35 cellular contexts compared by ENCODE assay signal in genomic region chr12:111161898-111162297, GRCh38.
DNase-seq lines count a peak whose midpoint lies in the region; ATAC-seq, FAIRE-seq and TF ChIP-seq lines count a peak whose summit lies in the region.
"Had no signal": no experiment of that assay in that cellular context is flagged by ENCODE, and none has a peak within 500 bp of the region (broad histone marks: within the 10 kb centered on the region; RNA-seq: fewer than 3 reads in every experiment).

No MANE protein-coding gene starts in this region.

- TF ChIP-seq RAD21 in HepG2 (CRISPR knock-in tag; IDR thresholded peaks at IDR 0.05) (no peak), K562 (CRISPR knock-in tag; conservative IDR thresholded peaks at IDR 0.05 in 1 of 2, IDR thresholded peaks at IDR 0.05 in 1 of 2) (no peak), H1 (IDR thresholded peaks at IDR 0.05 in 1 of 2, conservative IDR thresholded peaks at IDR 0.05 in 1 of 2; ENCODE audit: low read depth in 2 of 2, low read length in 2 of 2) (no peak)

- no peaks in the 10 kb centered on the region for H3K36me3 ChIP-seq in HepG2 (replicated peaks in 1 of 2; ENCODE audit: control insufficient read depth in 1 of 2, insufficient read depth in 2 of 2, low read length in 2 of 2)
- H3K36me3 ChIP-seq in right lobe of liver: no peaks in the 10 kb centered on the region
- no peaks in the 10 kb centered on the region for H3K36me3 ChIP-seq in K562 (ENCODE audit: control insufficient read depth, insufficient read depth, low read length)
- H3K36me3 ChIP-seq in H1 (ENCODE audit: control insufficient read depth in 2 of 4, insufficient read depth in 4 of 4, low read length in 3 of 4): no peaks in the 10 kb centered on the region
- no peaks in the 10 kb centered on the region for H3K36me3 ChIP-seq in kidney (ENCODE audit: control insufficient read depth in 1 of 2, insufficient read depth in 2 of 2, low read length in 2 of 2)
- H3K36me3 ChIP-seq: BE2C; BLaER1; BLaER1 treated with 17β-estradiol and CSF1 and Interleukin-3, amounts not matched to agents 10 nM and 100 nM had no signal

- no peak for DNase-seq in HepG2 (ENCODE audit: low spot score)
- no peak for DNase-seq in right lobe of liver
- DNase-seq in K562 (ENCODE audit: extremely low read depth in 1 of 4, low spot score in 3 of 4): no peak
- DNase-seq in H1 (ENCODE audit: low read depth in 1 of 2, low spot score in 2 of 2): no peak
- peak; percentile 29 for DNase-seq in kidney
- no peak for DNase-seq in foreskin melanocyte
- DNase-seq in NCI-H226: no peak
- DNase-seq in NCI-H1048 (lab: John Stamatoyannopoulos, UW): no peak
- DNase-seq: 8988T; ACHN; AML-193; BE2C; C1 segment of cervical spinal cord; Caco-2; Calu3; CD4-positive, alpha-beta memory T cell; CD4-positive, alpha-beta T cell; CD4-positive, CD25-positive, alpha-beta regulatory T cell; CD8-positive, alpha-beta memory T cell; CD8-positive, alpha-beta T cell; COR-L47; DMS 273 treated with DMSO at 0.1 percent for 48 hours; DMS153; DMS53; DMS79; DMS79 treated with DMSO at 0.1 percent for 48 hours; DND-41; EL had no signal

- no peaks in the 10 kb centered on the region for H3K9me1 ChIP-seq in K562 (ENCODE audit: control insufficient read depth, insufficient read depth, low read length)

- H3K9ac ChIP-seq in HepG2 (ENCODE audit: insufficient read depth, low read depth, low read length) (no peak overlapping the region), K562 (ENCODE audit: insufficient read depth in 1 of 2, low read depth in 2 of 2, low read length in 2 of 2) (no peak overlapping the region; a peak in 1 of 4 replicates), H1 (replicated peaks in 1 of 4; ENCODE audit: extremely low read depth in 1 of 4, low read depth in 3 of 4, low read length in 3 of 4) (no peak overlapping the region), kidney (ENCODE audit: low read length in 2 of 2) (no peak overlapping the region)
- H3K9ac ChIP-seq: BLaER1; BLaER1 treated with 17β-estradiol and CSF1 and Interleukin-3, amounts not matched to agents 10 nM and 100 nM had no signal

- H4K8ac ChIP-seq in H1 (ENCODE audit: extremely low read depth, insufficient read depth, low read length): no peak overlapping the region

- ATAC-seq in HepG2 (no peak), right lobe of liver (no peak), K562 (no peak)
- ATAC-seq: CD8-positive, alpha-beta T cell had no signal

- CTCF ChIA-PET in HepG2 (lab: Yijun Ruan, JAX; ENCODE audit: low intra/inter-chr PET ratio, low total read pairs) (no interaction called here), K562 (lab: Yijun Ruan, JAX; ENCODE audit: low intra/inter-chr PET ratio) (no interaction called here), H1 (lab: Charles Lee; ENCODE audit: partially characterized antibody) (interaction anchor here (0.6 to 1.6 kb wide), 5 partner anchors 16 to 231 kb away, joined by 3 to 7 read pairs (median 3); no protein-coding TSS in a partner anchor)

- H2BK15ac ChIP-seq in H1 (ENCODE audit: low read length): no peak overlapping the region

- H3K56ac ChIP-seq in H1 (replicated peaks; ENCODE audit: insufficient read length, low read depth, low read length): no peak overlapping the region

- H4K91ac ChIP-seq in H1 (replicated peaks; ENCODE audit: insufficient read length, low read length): no peak overlapping the region

- TF ChIP-seq CTCF in HepG2 (CRISPR knock-in tag; IDR thresholded peaks at IDR 0.05): no peak
- no peak for TF ChIP-seq CTCF in right lobe of liver (IDR thresholded peaks at IDR 0.05)
- no peak for TF ChIP-seq CTCF in K562 (IDR thresholded peaks at IDR 0.05 in 2 of 3, conservative IDR thresholded peaks at IDR 0.05 in 1 of 3; ENCODE audit: insufficient read depth in 2 of 3, low read depth in 1 of 3, low read length in 3 of 3)
- no peak for TF ChIP-seq CTCF in H1 (IDR thresholded peaks at IDR 0.05; ENCODE audit: control extremely low read depth in 1 of 3, insufficient read depth in 1 of 3, low read depth in 1 of 3, low read length in 3 of 3)
- no peak for TF ChIP-seq CTCF in kidney (IDR thresholded peaks at IDR 0.05; ENCODE audit: borderline replicate concordance, extremely low read depth, insufficient read depth)

- H3K4me1 ChIP-seq in HepG2 (ENCODE audit: insufficient read depth, low read length) (no peaks in the 10 kb centered on the region), right lobe of liver (peaks cover 0 to 6% (median 0%) of the 10 kb centered on the region in 4 donors), K562 (replicated peaks in 1 of 2; ENCODE audit: control insufficient read depth in 2 of 2, insufficient read depth in 2 of 2, low read length in 2 of 2) (no peaks in the 10 kb centered on the region), H1 (replicated peaks in 1 of 4; ENCODE audit: control insufficient read depth in 3 of 4, insufficient read depth in 4 of 4, low read length in 3 of 4) (peaks cover 0 to 14% (median 10%) of the 10 kb centered on the region in 4 experiments; a peak in 6 of 7 replicates), kidney (ENCODE audit: control insufficient read depth in 1 of 2, insufficient read depth in 1 of 2, low read depth in 1 of 2, low read length in 2 of 2) (no peaks in the 10 kb centered on the region)
- H3K4me1 ChIP-seq: A549; BLaER1; BLaER1 treated with 17β-estradiol and CSF1 and Interleukin-3, amounts not matched to agents 10 nM and 100 nM; Caco-2 had no signal

- no peak overlapping the region for H2BK20ac ChIP-seq in H1 (ENCODE audit: low read length)

- intact Hi-C loops in HepG2 (cut with micrococcal nuclease; ENCODE audit: unreplicated experiment) (no loop called here), right lobe of liver (cut with DNase I) (loop anchor here in 1 of 2 donors (10.0 kb wide), 1 partner anchor 137 kb away; no protein-coding TSS in a partner anchor), K562 (cut with micrococcal nuclease) (no loop called here), kidney (cut with DNase I) (no loop called here)

- H3K79me2 ChIP-seq in HepG2 (ENCODE audit: insufficient read depth, low read length) (no peaks in the 10 kb centered on the region), K562 (ENCODE audit: control insufficient read depth, insufficient read depth, low read length) (no peaks in the 10 kb centered on the region), H1 (ENCODE audit: control insufficient read depth in 1 of 2, insufficient read depth in 2 of 2, low read length in 2 of 2) (no peaks in the 10 kb centered on the region)

- H3K4me2 ChIP-seq in HepG2 (ENCODE audit: low read depth, low read length) (no peak overlapping the region), K562 (ENCODE audit: insufficient read depth, low read length) (no peak overlapping the region), H1 (ENCODE audit: insufficient read depth in 1 of 2, low read depth in 2 of 2, low read length in 2 of 2) (no peak overlapping the region)
- H3K4me2 ChIP-seq: A549; BLaER1; BLaER1 treated with 17β-estradiol and CSF1 and Interleukin-3, amounts not matched to agents 10 nM and 100 nM had no signal

- 23% methylated on average over 3 of the region's 7 CpGs for WGBS in HepG2 (ENCODE audit: low lambda C conversion rate)
- WGBS in right lobe of liver (ENCODE audit: insufficient coverage, low coverage, low lambda C conversion rate, missing lambda C conversion rate): no CpG with 5 or more reads among the region's 7 CpGs
- 3% methylated on average over 7 of the region's 7 CpGs for WGBS in K562 (ENCODE audit: insufficient coverage, low coverage, missing lambda C conversion rate)
- WGBS in H1 (ENCODE audit: extremely low coverage in 1 of 2, insufficient coverage in 1 of 2, insufficient read length in 1 of 2, insufficient replicate concordance in 2 of 2, low coverage in 1 of 2, low lambda C conversion rate in 2 of 2, missing lambda C conversion rate in 1 of 2), 2 experiments: 96% methylated on average over 7 of the region's 7 CpGs; no CpG with 5 or more reads in 1 of the 2 experiments

- no peak overlapping the region for H2BK120ac ChIP-seq in H1 (replicated peaks; ENCODE audit: low read depth, low read length)

- POLR2A ChIA-PET in HepG2 (lab: Yijun Ruan, JAX) (no interaction called here), K562 (lab: Yijun Ruan, JAX) (no interaction called here), H1 (lab: Charles Lee; ENCODE audit: partially characterized antibody) (no interaction called here)

- 0 out of 2 replicates have a peak, but pooled peaks cover 3% of the 10 kb centered on the region for H3K79me1 ChIP-seq in H1 (ENCODE audit: low read depth, low read length)

- peaks cover under 1 to 5% of the 10 kb centered on the region in 2 experiments; a peak in 3 of 5 replicates for H3K27me3 ChIP-seq in HepG2 (ENCODE audit: control insufficient read depth in 1 of 2, insufficient read depth in 2 of 2, low read length in 2 of 2)
- H3K27me3 ChIP-seq in right lobe of liver: no peaks in the 10 kb centered on the region
- H3K27me3 ChIP-seq in K562 (ENCODE audit: control insufficient read depth in 2 of 2, insufficient read depth in 2 of 2, low read length in 2 of 2): peaks cover 0 to 58% of the 10 kb centered on the region in 2 experiments; a peak in 4 of 5 replicates
- no peaks in the 10 kb centered on the region for H3K27me3 ChIP-seq in H1 (replicated peaks in 1 of 4; ENCODE audit: control insufficient read depth in 3 of 4, extremely low read depth in 1 of 4, insufficient read depth in 3 of 4, low read length in 3 of 4)
- H3K27me3 ChIP-seq: BE2C; BLaER1; BLaER1 treated with 17β-estradiol and CSF1 and Interleukin-3, amounts not matched to agents 10 nM and 100 nM had no signal

- in situ Hi-C loops in HepG2 (cut with HindIII; ENCODE audit: extremely low pct_ligation_motif_present, low pct_unique_long_range_greater_than_20kb) (no loop called here), K562 (cut with MboI) (no loop called here)

- BruUV-seq in HepG2 (replicated peaks; lab: Mats Ljungman, UMichigan): no TSS peak
- no TSS peak for BruUV-seq in K562 (replicated peaks; lab: Mats Ljungman, UMichigan)

- H2AFZ ChIP-seq in HepG2 (ENCODE audit: low read length) (no peak overlapping the region), K562 (ENCODE audit: low read depth, low read length) (no peak overlapping the region), H1 (ENCODE audit: low read length) (no peak overlapping the region)

- H3K18ac ChIP-seq in H1 (ENCODE audit: extremely low read depth, low read length): no peak overlapping the region

- H3K23ac ChIP-seq in H1 (ENCODE audit: insufficient read length): no peak overlapping the region

- no peak overlapping the region for H4K5ac ChIP-seq in H1 (ENCODE audit: insufficient read length, low read depth, low read length)

- no peak overlapping the region for H2BK5ac ChIP-seq in H1 (ENCODE audit: low read depth, low read length)

- H3K4me3 ChIP-seq in HepG2 (replicated peaks in 1 of 3; ENCODE audit: insufficient read depth in 1 of 3, low read depth in 2 of 3, low read length in 3 of 3) (no peak overlapping the region), right lobe of liver (no peak overlapping the region), K562 (no peak overlapping the region), H1 (ENCODE audit: extremely low read depth in 1 of 4, insufficient read depth in 2 of 4, low read depth in 3 of 4, low read length in 4 of 4) (no peak overlapping the region), kidney (ENCODE audit: low read length in 2 of 2) (no peak overlapping the region)
- H3K4me3 ChIP-seq: A549; BLaER1; BLaER1 treated with 17β-estradiol and CSF1 and Interleukin-3, amounts not matched to agents 10 nM and 100 nM had no signal

- no peak for TF ChIP-seq POLR2A in HepG2 (IDR thresholded peaks at IDR 0.05; ENCODE audit: insufficient read depth in 1 of 2, low read depth in 2 of 2, low read length in 2 of 2)
- no peak for TF ChIP-seq POLR2A in right lobe of liver (IDR thresholded peaks at IDR 0.05)
- TF ChIP-seq POLR2A in K562 (conservative IDR thresholded peaks at IDR 0.05): no peak
- TF ChIP-seq POLR2A in H1 (IDR thresholded peaks at IDR 0.05; ENCODE audit: control extremely low read depth in 1 of 2, low read depth in 2 of 2, low read length in 2 of 2): no peak

- no peak overlapping the region for H3K14ac ChIP-seq in H1 (ENCODE audit: insufficient read length)

- no peaks in the 10 kb centered on the region for H3K9me3 ChIP-seq in HepG2 (ENCODE audit: low read length)
- H3K9me3 ChIP-seq in right lobe of liver: no peaks in the 10 kb centered on the region
- no peaks in the 10 kb centered on the region for H3K9me3 ChIP-seq in K562 (replicated peaks; ENCODE audit: control insufficient read depth, insufficient read depth, low read depth, low read length)
- H3K9me3 ChIP-seq in H1 (ENCODE audit: insufficient read depth in 2 of 2, low read depth in 1 of 2, low read length in 1 of 2): no peaks in the 10 kb centered on the region
- H3K9me3 ChIP-seq in kidney (ENCODE audit: control insufficient read depth in 1 of 2, low read length in 2 of 2): no peaks in the 10 kb centered on the region
- H3K9me3 ChIP-seq: A549; BE2C; BLaER1; BLaER1 treated with 17β-estradiol and CSF1 and Interleukin-3, amounts not matched to agents 10 nM and 100 nM; Caco-2 had no signal

- H2AK5ac ChIP-seq in H1 (ENCODE audit: low read depth, low read length): peak overlapping the region; percentile 39; the same call in 1 of the 2 replicates

- TF ChIP-seq EP300 in HepG2 (IDR thresholded peaks at IDR 0.05; ENCODE audit: low read depth in 2 of 2, low read length in 2 of 2) (no peak), HepG2 (CRISPR knock-in tag; IDR thresholded peaks at IDR 0.05; ENCODE audit: borderline replicate concordance) (no peak), K562 (IDR thresholded peaks at IDR 0.05; ENCODE audit: low read length) (no peak), H1 (IDR thresholded peaks at IDR 0.05; ENCODE audit: borderline replicate concordance in 1 of 2, low read depth in 2 of 2, low read length in 2 of 2) (no peak)

- FAIRE-seq in HepG2 (lab: Jason Lieb, UNC) (no peak), K562 (lab: Jason Lieb, UNC) (no peak), H1 (lab: Jason Lieb, UNC) (no peak), kidney (lab: Jason Lieb, UNC) (no peak)
- FAIRE-seq: A204.1, A549, D721Med had no signal

- peaks cover 1% of the 10 kb centered on the region; the same call in 1 of the 2 replicates for H3K23me2 ChIP-seq in H1 (ENCODE audit: low read depth, low read length)

- 0 out of 2 replicates have a peak overlapping the region, but pooled peaks have one; percentile 9 for H2BK12ac ChIP-seq in H1 (ENCODE audit: low read depth, low read length)

- no peak overlapping the region for H3K4ac ChIP-seq in H1 (replicated peaks; ENCODE audit: insufficient read length, low read depth, low read length)

- H4K20me1 ChIP-seq in HepG2 (ENCODE audit: insufficient read depth, low read length): 0 out of 2 replicates have a peak, but pooled peaks cover 2% of the 10 kb centered on the region
- 0 out of 2 replicates have a peak, but pooled peaks cover 9% of the 10 kb centered on the region for H4K20me1 ChIP-seq in K562 (replicated peaks; ENCODE audit: control insufficient read depth, insufficient read depth, low read length)
- peaks cover 3 to 4% of the 10 kb centered on the region in 2 experiments for H4K20me1 ChIP-seq in H1 (replicated peaks in 1 of 2; ENCODE audit: control insufficient read depth in 1 of 2, insufficient read depth in 2 of 2, low read length in 2 of 2)
- H4K20me1 ChIP-seq: BLaER1; BLaER1 treated with 17β-estradiol and CSF1 and Interleukin-3, amounts not matched to agents 10 nM and 100 nM had no signal

- no peak overlapping the region for H3K27ac ChIP-seq in HepG2 (ENCODE audit: extremely low read length, insufficient read depth, low read length)
- no peak overlapping the region for H3K27ac ChIP-seq in right lobe of liver
- H3K27ac ChIP-seq in K562 (ENCODE audit: extremely low read depth, low read depth, low read length): no peak overlapping the region
- no peak overlapping the region for H3K27ac ChIP-seq in H1 (ENCODE audit: low read depth, low read length)
- H3K27ac ChIP-seq in kidney (ENCODE audit: low read depth in 2 of 2, low read length in 2 of 2): no peak overlapping the region
- H3K27ac ChIP-seq: 22Rv1; A549; BLaER1; BLaER1 treated with 17β-estradiol and CSF1 and Interleukin-3, amounts not matched to agents 10 nM and 100 nM; C4-2B had no signal
